ENCODE assay signal across 11 cellular contexts in the genomic region with DNA sequence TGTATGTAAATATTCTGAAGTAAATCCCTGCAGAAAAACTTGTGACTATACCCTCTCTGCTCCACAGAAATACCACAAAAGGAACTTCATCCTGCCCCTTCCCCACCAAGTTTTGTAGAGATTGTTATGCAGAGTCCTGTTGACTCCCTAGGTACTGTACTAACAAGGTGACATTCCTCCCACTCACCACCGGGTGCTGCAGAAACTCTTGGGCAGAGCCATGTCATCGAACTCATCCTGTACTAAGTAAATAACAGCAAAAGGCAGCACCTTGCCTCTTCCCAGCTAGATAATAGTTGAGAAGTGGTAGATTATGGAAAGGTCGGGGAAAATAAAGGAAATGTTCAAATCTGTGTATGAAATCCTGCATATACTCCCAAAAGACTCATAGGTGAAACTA.
A peak's percentile ranks its signal among the peaks of the same experiment; 100 is the strongest.
DNase-seq lines count a peak whose midpoint lies in the region; ATAC-seq, FAIRE-seq and TF ChIP-seq lines count a peak whose summit lies in the region.
"Had no signal": no experiment of that assay in that cellular context is flagged by ENCODE, and none has a peak within 500 bp of the region (broad histone marks: within the 10 kb centered on the region; RNA-seq: fewer than 3 reads in every experiment).

No MANE protein-coding gene starts in this region.

- no peak overlapping the region for H3K9ac ChIP-seq in keratinocyte (ENCODE audit: control insufficient read depth, extremely low read depth, insufficient read depth, low read length)

- TF ChIP-seq CTCF in GM12873 (IDR thresholded peaks at IDR 0.05; ENCODE audit: insufficient read depth, low read depth, low read length, missing control alignments): peak; percentile 31
- peak; percentile 50 for TF ChIP-seq CTCF in RWPE2 (IDR thresholded peaks at IDR 0.05; ENCODE audit: poor library complexity, severe bottlenecking)
- TF ChIP-seq CTCF in keratinocyte (optimal IDR thresholded peaks at IDR 0.05 in 1 of 3, IDR thresholded peaks at IDR 0.05 in 1 of 3, conservative IDR thresholded peaks at IDR 0.05 in 1 of 3; ENCODE audit: extremely low read depth in 1 of 3, insufficient read depth in 2 of 3, low read length in 3 of 3): peak; percentile 16 to 34 (median 16)
- TF ChIP-seq CTCF in nephron progenitor cell (IDR thresholded peaks at IDR 0.05): no peak

- peaks cover 15% of the 10 kb centered on the region for H3K9me3 Mint-ChIP-seq in nephron progenitor cell

- H4K20me1 ChIP-seq in keratinocyte (ENCODE audit: control insufficient read depth, extremely low read depth, insufficient read depth, low read length): no peaks in the 10 kb centered on the region

- peaks cover 5% of the 10 kb centered on the region for H3K4me1 Mint-ChIP-seq in nephron progenitor cell
- H3K4me1 Mint-ChIP-seq: naive thymus-derived CD4-positive, alpha-beta T cell had no signal

- FAIRE-seq in keratinocyte (lab: Jason Lieb, UNC): no peak

- H3K4me3 Mint-ChIP-seq in nephron progenitor cell: no peak overlapping the region
- H3K4me3 Mint-ChIP-seq: naive thymus-derived CD4-positive, alpha-beta T cell had no signal

- ATAC-seq in HG03060 (IDR thresholded peaks at IDR 0.05; ENCODE audit: low read depth, unreplicated experiment) (peak; percentile 62), RWPE2 (ENCODE audit: low read depth) (peak; percentile 84)
- ATAC-seq: naive thymus-derived CD4-positive, alpha-beta T cell had no signal

- H3K27me3 Mint-ChIP-seq in nephron progenitor cell (ENCODE audit: low read depth, poor library complexity): no peaks in the 10 kb centered on the region
- H3K27me3 Mint-ChIP-seq: naive thymus-derived CD4-positive, alpha-beta T cell had no signal

- H3K4me2 ChIP-seq in keratinocyte (ENCODE audit: control insufficient read depth, extremely low read depth, insufficient read depth, low read depth, low read length): no peak overlapping the region

- H3K36me3 ChIP-seq in RWPE2 (ENCODE audit: low read depth): no peaks in the 10 kb centered on the region
- no peaks in the 10 kb centered on the region for H3K36me3 ChIP-seq in keratinocyte (ENCODE audit: control insufficient read depth in 2 of 2, extremely low read depth in 1 of 2, insufficient read depth in 2 of 2, low read length in 2 of 2)
- no peaks in the 10 kb centered on the region for H3K36me3 ChIP-seq in effector memory CD4-positive, alpha-beta T cell (ENCODE audit: control insufficient read depth, insufficient read depth, low read length)

- no peak overlapping the region for H3K27ac ChIP-seq in RWPE2 (ENCODE audit: poor library complexity, severe bottlenecking)
- no peak overlapping the region for H3K27ac ChIP-seq in keratinocyte (ENCODE audit: control insufficient read depth, insufficient read depth, low read length)
- H3K27ac ChIP-seq in effector memory CD4-positive, alpha-beta T cell (ENCODE audit: insufficient read depth, low read length, poor library complexity, severe bottlenecking): no peak overlapping the region
- H3K27ac ChIP-seq: SK-N-MC had no signal

- no peaks in the 10 kb centered on the region for H3K36me3 Mint-ChIP-seq in nephron progenitor cell (ENCODE audit: low read depth)

- dilution Hi-C loops in keratinocyte (cut with MboI; ENCODE audit: extremely low pct_ligation_motif_present, low sequenced_read_pairs): no loop called here

- DNase-seq in RWPE2 (ENCODE audit: low spot score): peak; percentile 20
- no peak for DNase-seq in keratinocyte (ENCODE audit: low read depth, low spot score)
- no peak for DNase-seq in effector memory CD4-positive, alpha-beta T cell
- no peak for DNase-seq in nephron progenitor cell
- DNase-seq in T-helper 1 cell: no peak
- DNase-seq in stimulated activated CD4-positive, alpha-beta T cell treated with anti-CD3 and anti-CD28 coated beads, Interleukin-2, amount 100 ng/mL, for 48 hours: no peak
- DNase-seq: naive thymus-derived CD4-positive, alpha-beta T cell; NCI-H187 treated with DMSO at 0.1 percent for 48 hours had no signal

- H3K4me3 ChIP-seq in RWPE2 (ENCODE audit: severe bottlenecking) (no peak overlapping the region), keratinocyte (ENCODE audit: control insufficient read depth in 2 of 3, extremely low read depth in 1 of 3, insufficient read depth in 2 of 3, low read depth in 1 of 3, low read length in 3 of 3) (no peak overlapping the region)
- no peak overlapping the region for H3K4me3 ChIP-seq in effector memory CD4-positive, alpha-beta T cell (ENCODE audit: insufficient read depth, low read depth, low read length, poor library complexity, severe bottlenecking)
- H3K4me3 ChIP-seq: SK-N-MC had no signal

- no peak overlapping the region for H3K27ac Mint-ChIP-seq in nephron progenitor cell
- H3K27ac Mint-ChIP-seq: naive thymus-derived CD4-positive, alpha-beta T cell had no signal

- H3K79me2 ChIP-seq in keratinocyte (ENCODE audit: control insufficient read depth, insufficient read depth, low read length): no peaks in the 10 kb centered on the region

- H3K9me1 ChIP-seq in keratinocyte (ENCODE audit: control insufficient read depth, extremely low read depth, insufficient read depth, low read length): no peaks in the 10 kb centered on the region

- no peaks in the 10 kb centered on the region for H3K27me3 ChIP-seq in RWPE2 (ENCODE audit: insufficient read depth, poor library complexity, severe bottlenecking)
- H3K27me3 ChIP-seq in keratinocyte (ENCODE audit: control insufficient read depth, extremely low read depth, insufficient read depth, low read length): no peaks in the 10 kb centered on the region
- no peaks in the 10 kb centered on the region for H3K27me3 ChIP-seq in effector memory CD4-positive, alpha-beta T cell (replicated peaks; ENCODE audit: control insufficient read depth, insufficient read depth, low read length, poor library complexity, severe bottlenecking)

- no peaks in the 10 kb centered on the region for H3K9me3 ChIP-seq in RWPE2 (ENCODE audit: severe bottlenecking)
- H3K9me3 ChIP-seq in keratinocyte (ENCODE audit: control insufficient read depth, low read depth, low read length): no peaks in the 10 kb centered on the region
- peaks cover 2% of the 10 kb centered on the region for H3K9me3 ChIP-seq in effector memory CD4-positive, alpha-beta T cell (ENCODE audit: control insufficient read depth, low read length)

- H2AFZ ChIP-seq in keratinocyte (ENCODE audit: control insufficient read depth, low read length): no peak overlapping the region

- no peaks in the 10 kb centered on the region for H3K4me1 ChIP-seq in RWPE2 (ENCODE audit: insufficient read depth, poor library complexity, severe bottlenecking)
- H3K4me1 ChIP-seq in keratinocyte (ENCODE audit: control insufficient read depth, extremely low read depth, insufficient read depth, low read length): no peaks in the 10 kb centered on the region
- no peaks in the 10 kb centered on the region for H3K4me1 ChIP-seq in effector memory CD4-positive, alpha-beta T cell (ENCODE audit: control insufficient read depth, insufficient read depth, low read length, poor library complexity, severe bottlenecking)
